8 cellular contexts compared by ENCODE assay signal in genomic region chr17:81400154-81400938, GRCh38. TPM values are rescaled to one million over a fixed set of nuclear protein-coding genes. Genes with fewer than 3 reads are reported as not detected.
DNase-seq lines count a peak whose midpoint lies in the region; ATAC-seq and TF ChIP-seq lines count a peak whose summit lies in the region.

No MANE protein-coding gene starts in this region.

- H2BK5ac ChIP-seq in mesendoderm (ENCODE audit: low read length): no peak overlapping the region

- H2BK15ac ChIP-seq in mesendoderm (replicated peaks; ENCODE audit: low read depth): no peak overlapping the region

- H3K4me2 ChIP-seq in mesendoderm (ENCODE audit: low read length): peak overlapping the region; percentile 13

- H4K8ac ChIP-seq in mesendoderm (ENCODE audit: low read depth, low read length): no peak overlapping the region

- H2AK5ac ChIP-seq in mesendoderm (ENCODE audit: low read length): no peak overlapping the region

- peak overlapping the region; percentile 89 for H3K4ac ChIP-seq in mesendoderm (ENCODE audit: low read depth, low read length)

- H3K36me3 Mint-ChIP-seq in type B pancreatic cell: peaks cover 4% of the 10 kb centered on the region

- H3K4me3 ChIP-seq in NT2/D1 (ENCODE audit: insufficient read length, low read depth): peak overlapping the region; percentile 46
- peak overlapping the region; percentile 16 for H3K4me3 ChIP-seq in mesendoderm (ENCODE audit: low read length)

- TF ChIP-seq CTCF in type B pancreatic cell (conservative IDR thresholded peaks at IDR 0.05): no peak

- peaks cover 44% of the 10 kb centered on the region for H3K4me1 Mint-ChIP-seq in type B pancreatic cell (ENCODE audit: unreplicated experiment)

- H3K56ac ChIP-seq in mesendoderm (ENCODE audit: low read length): peak overlapping the region; percentile 92

- no peak overlapping the region for H4K5ac ChIP-seq in mesendoderm (ENCODE audit: low read length)

- H3K27ac Mint-ChIP-seq in type B pancreatic cell: peak overlapping the region; percentile 97

- H3K79me2 ChIP-seq in mesendoderm (ENCODE audit: control insufficient read depth, insufficient read depth, low read length): peaks cover 23% of the 10 kb centered on the region

- peaks cover 5% of the 10 kb centered on the region for H3K79me1 ChIP-seq in mesendoderm (ENCODE audit: low read length)

- H3K9ac ChIP-seq in NT2/D1 (ENCODE audit: insufficient read length, low read depth): peak overlapping the region; percentile 76
- H3K9ac ChIP-seq in mesendoderm (ENCODE audit: low read length): peak overlapping the region; percentile 83

- peak overlapping the region; percentile 98 for H3K18ac ChIP-seq in mesendoderm (ENCODE audit: low read length)

- ATAC-seq in HG03097 (IDR thresholded peaks at IDR 0.05; ENCODE audit: low FRiP score, unreplicated experiment): no peak

- DNase-seq in G401 (ENCODE audit: low spot score): peak; percentile 61
- DNase-seq in NT2/D1 (ENCODE audit: low read depth, low spot score): no peak
- DNase-seq in ecto neural progenitor cell (ENCODE audit: low spot score): peak; percentile 89
- peak; percentile 83 for DNase-seq in mesendoderm
- DNase-seq in type B pancreatic cell (ENCODE audit: extremely low spot score, unreplicated experiment): no peak
- DNase-seq in activated gamma-delta T cell treated with Interleukin-2 at 50 U/mL for 16 hours: no peak
- DNase-seq in HPDE6-E6E7 (ENCODE audit: extremely low spot score): no peak

- peak overlapping the region; percentile 3 for H3K23ac ChIP-seq in mesendoderm (ENCODE audit: low read length)

- no peaks in the 10 kb centered on the region for H3K9me3 Mint-ChIP-seq in type B pancreatic cell

- peaks cover 4% of the 10 kb centered on the region for H3K27me3 Mint-ChIP-seq in type B pancreatic cell

- in situ Hi-C loops in G401 (cut with HindIII; ENCODE audit: low sequenced_read_pairs): loop anchor here (10.0 kb wide), 2 partner anchors 54 to 114 kb away; partner anchors contain the start of gene ACTG1

- peaks cover 26% of the 10 kb centered on the region for H3K4me1 ChIP-seq in NT2/D1 (ENCODE audit: insufficient read depth, insufficient read length)
- peaks cover 9% of the 10 kb centered on the region for H3K4me1 ChIP-seq in mesendoderm (ENCODE audit: control insufficient read depth, low read depth, low read length)

- H2BK120ac ChIP-seq in mesendoderm (ENCODE audit: low read depth, low read length): peak overlapping the region; percentile 75

- H3K36me3 ChIP-seq in NT2/D1 (ENCODE audit: insufficient read depth, insufficient read length, low read length): no peaks in the 10 kb centered on the region
- no peaks in the 10 kb centered on the region for H3K36me3 ChIP-seq in mesendoderm (ENCODE audit: control insufficient read depth, insufficient read depth, low read length)

- peak overlapping the region; percentile 96 for H3K4me3 Mint-ChIP-seq in type B pancreatic cell

- WGBS in mesendoderm (ENCODE audit: extremely low coverage, insufficient coverage, low lambda C conversion rate): no CpG with 5 or more reads among the region's 65 CpGs

- H3K9me3 ChIP-seq in NT2/D1 (ENCODE audit: insufficient read depth, low read length): no peaks in the 10 kb centered on the region

- H3K27ac ChIP-seq in mesendoderm (ENCODE audit: low read depth, low read length): peak overlapping the region; percentile 92

- H3K27me3 ChIP-seq in NT2/D1 (ENCODE audit: insufficient read depth, insufficient read length) (peaks cover 38% of the 10 kb centered on the region), mesendoderm (ENCODE audit: insufficient read depth, low read length, poor library complexity) (no peaks in the 10 kb centered on the region)

RNA-seq across cellular contexts. Expression of gene BAHCC1, which starts 5.1 kb away (rescaled TPM):
- 5.3 and 9.6 TPM in 2 replicates for total RNA-seq in G401 (2014; rRNA removed; shearing (Covaris generic))
- 1.6 TPM for polyA plus RNA-seq in mesendoderm (2013, experiment 1 of 2)
- 2.1 TPM for polyA plus RNA-seq in mesendoderm (2013, experiment 2 of 2)
- 23.0 and 74.3 TPM in 2 replicates for total RNA-seq in type B pancreatic cell (ENCODE audit: low replicate concordance)

Comparison
In these comparisons a context has a peak if more than half of its experiments do, and no peak if none do; other contexts are left out.
1. DNase-seq: peak in G401 (single experiment), ecto neural progenitor cell (single experiment) and mesendoderm (single experiment); none in NT2/D1 (single experiment), type B pancreatic cell (single experiment), activated gamma-delta T cell treated with Interleukin-2 at 50 U/mL for 16 hours (single experiment) and HPDE6-E6E7 (single experiment).